In the genomic region with DNA sequence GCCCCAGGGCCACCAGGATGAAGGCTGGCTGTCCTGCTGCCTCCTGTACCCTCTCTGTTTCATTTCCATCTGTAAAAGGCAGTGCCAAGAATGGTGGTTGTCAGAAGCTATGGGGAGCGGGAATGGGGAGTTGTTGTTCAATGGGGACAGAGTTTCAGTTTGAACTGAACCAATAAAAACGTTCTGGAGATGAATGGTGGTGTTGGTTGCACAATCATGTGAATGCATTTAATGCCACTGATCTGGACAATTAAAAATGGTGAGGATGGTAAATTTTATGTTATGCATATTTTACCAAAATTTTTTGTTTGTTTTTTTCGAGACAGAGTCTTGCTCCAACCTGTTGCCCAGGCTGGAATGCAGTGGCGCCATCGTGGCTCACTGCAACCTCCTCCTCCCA, we compare ENCODE assay signal across 21 cellular contexts.
"Had no signal": no experiment of that assay in that cellular context is flagged by ENCODE, and none has a peak within 500 bp of the region (broad histone marks: within the 10 kb centered on the region; RNA-seq: fewer than 3 reads in every experiment).

No MANE protein-coding gene starts in this region.

- H3K27me3 ChIP-seq: gastroesophageal sphincter, neural progenitor cell, suprapubic skin had no signal

- H3K4me3 ChIP-seq: coronary artery, gastroesophageal sphincter, lung, neural progenitor cell, prostate gland, suprapubic skin had no signal

- H3K9ac ChIP-seq: neural progenitor cell had no signal

- FAIRE-seq: bronchial epithelial cell, islet of Langerhans, TTC549 had no signal

- H2AFZ ChIP-seq: neural progenitor cell had no signal

- DNase-seq: activated CD4-positive, CD25-positive, alpha-beta regulatory T cell treated with anti-CD3 and anti-CD28 coated beads, Interleukin-2, amount 50 U/mL, for 72 hours; activated CD8-positive, alpha-beta memory T cell treated with anti-CD3 and anti-CD28 coated beads, Interleukin-2, amount 50 U/mL, for 4 hours; activated naive CD4-positive, alpha-beta T cell; activated naive CD8-positive, alpha-beta T cell treated with anti-CD3 and anti-CD28 coated beads for 36 hours; activated T-cell treated with anti-CD3 and anti-CD28 coated beads, Interleukin-2, amount 50 U/mL, for 24 hours; left cardiac atrium; naive thymus-derived CD4-positive, alpha-beta T cell; stimulated activated CD4-positive, alpha-beta T cell treated with anti-CD3 and anti-CD28 coated beads, Interleukin-12 subunit alpha, Interleukin-12 subunit beta, amount 100 ng/mL, for 4 hours; stimulated activated naive CD8-positive, alpha-beta T cell treated with anti-CD3 and anti-CD28 coated beads, Interleukin-15, amount 100 ng/mL, for 72 hours; T-helper 1 cell; WERI-Rb-1 had no signal

- ATAC-seq: activated T-helper 17 cell treated with anti-CD3 and anti-CD28 coated beads, Interleukin-2, amount 50 U/mL, for 72 hours; gastroesophageal sphincter; left cardiac atrium; naive thymus-derived CD4-positive, alpha-beta T cell; stimulated activated naive CD8-positive, alpha-beta T cell treated with anti-CD3 and anti-CD28 coated beads, Interleukin-15, amount 100 ng/mL, for 72 hours had no signal

- H3K4me1 ChIP-seq: neural progenitor cell had no signal

- H3K4me2 ChIP-seq: neural progenitor cell had no signal

- H3K27ac ChIP-seq: neural progenitor cell, prostate gland, suprapubic skin, WERI-Rb-1 had no signal

- H3K36me3 ChIP-seq: gastroesophageal sphincter, neural progenitor cell, prostate gland, suprapubic skin, WERI-Rb-1 had no signal

- H3K9me3 ChIP-seq: gastroesophageal sphincter, prostate gland, suprapubic skin had no signal
